13 cellular contexts compared by ENCODE assay signal in genomic region chr3:151345854-151346253, GRCh38. TPM values are rescaled to one million over a fixed set of nuclear protein-coding genes. Genes with fewer than 3 reads are reported as not detected.
DNase-seq lines count a peak whose midpoint lies in the region; ATAC-seq lines count a peak whose summit lies in the region.
"Had no signal": no experiment of that assay in that cellular context is flagged by ENCODE, and none has a peak within 500 bp of the region (broad histone marks: within the 10 kb centered on the region; RNA-seq: fewer than 3 reads in every experiment).

No MANE protein-coding gene starts in this region.

- H3K36me3 Mint-ChIP-seq in activated naive CD8-positive, alpha-beta T cell = no peaks in the 10 kb centered on the region
- H3K36me3 Mint-ChIP-seq in activated naive CD8-positive, alpha-beta T cell treated with anti-CD3 and anti-CD28 coated beads for 36 hours = no peaks in the 10 kb centered on the region
- H3K36me3 Mint-ChIP-seq in memory B cell = no peaks in the 10 kb centered on the region

- H3K4me3 ChIP-seq in aorta (ENCODE audit: low read length in 2 of 2) = peak overlapping the region; percentile 20 to 69

- no peaks in the 10 kb centered on the region for H3K9me3 Mint-ChIP-seq in activated naive CD8-positive, alpha-beta T cell (ENCODE audit: low read depth)
- no peaks in the 10 kb centered on the region for H3K9me3 Mint-ChIP-seq in activated naive CD8-positive, alpha-beta T cell treated with anti-CD3 and anti-CD28 coated beads for 36 hours
- H3K9me3 Mint-ChIP-seq in memory B cell = no peaks in the 10 kb centered on the region

- DNase-seq in activated naive CD8-positive, alpha-beta T cell treated with anti-CD3 and anti-CD28 coated beads for 36 hours = no peak
- DNase-seq in memory B cell (ENCODE audit: low spot score in 2 of 2) (no peak), aorta (peak in 1 of 2 donors; percentile 21), NCI-H146 (lab: John Stamatoyannopoulos, UW) (no peak), hippocampal formation (lab: John Stamatoyannopoulos, UW) (no peak), 8988T (no peak)
- DNase-seq: activated CD4-positive, CD25-positive, alpha-beta regulatory T cell; GOT3; NCI-H82 had no signal

- H3K27ac Mint-ChIP-seq in activated naive CD8-positive, alpha-beta T cell = no peak overlapping the region
- H3K27ac Mint-ChIP-seq in activated naive CD8-positive, alpha-beta T cell treated with anti-CD3 and anti-CD28 coated beads for 36 hours = no peak overlapping the region
- no peak overlapping the region for H3K27ac Mint-ChIP-seq in memory B cell

- H3K27ac ChIP-seq in cingulate gyrus (ENCODE audit: low read depth, low read length) = peak overlapping the region; percentile 43
- H3K27ac ChIP-seq in aorta (ENCODE audit: low read depth in 1 of 2, low read length in 2 of 2) = no peak overlapping the region

- ATAC-seq in memory B cell (ENCODE audit: low read depth) (no peak), aorta (ENCODE audit: low FRiP score) (no peak)

- H3K36me3 ChIP-seq in aorta (ENCODE audit: control insufficient read depth in 1 of 2, insufficient read depth in 2 of 2, low read length in 1 of 2) = no peaks in the 10 kb centered on the region

- intact Hi-C loops in aorta (cut with DNase I) = no loop called here

- H3K27me3 Mint-ChIP-seq in activated naive CD8-positive, alpha-beta T cell = peaks cover 17% of the 10 kb centered on the region
- peaks cover 30% of the 10 kb centered on the region for H3K27me3 Mint-ChIP-seq in activated naive CD8-positive, alpha-beta T cell treated with anti-CD3 and anti-CD28 coated beads for 36 hours
- H3K27me3 Mint-ChIP-seq in memory B cell = peaks cover 3% of the 10 kb centered on the region

- peaks cover 8% of the 10 kb centered on the region for H3K4me1 Mint-ChIP-seq in activated naive CD8-positive, alpha-beta T cell (ENCODE audit: low read depth)
- peaks cover 4% of the 10 kb centered on the region for H3K4me1 Mint-ChIP-seq in activated naive CD8-positive, alpha-beta T cell treated with anti-CD3 and anti-CD28 coated beads for 36 hours
- peaks cover 10% of the 10 kb centered on the region for H3K4me1 Mint-ChIP-seq in memory B cell

- no peaks in the 10 kb centered on the region for H3K9me3 ChIP-seq in aorta (ENCODE audit: control insufficient read depth, low read length)

- 45 to 49% methylated on average over 2 of the region's 2 CpGs for WGBS in aorta, 2 donors

- H3K4me3 Mint-ChIP-seq in activated naive CD8-positive, alpha-beta T cell = peak overlapping the region; percentile 42
- no peak overlapping the region for H3K4me3 Mint-ChIP-seq in activated naive CD8-positive, alpha-beta T cell treated with anti-CD3 and anti-CD28 coated beads for 36 hours
- H3K4me3 Mint-ChIP-seq in memory B cell = peak overlapping the region; percentile 0

- H3K4me1 ChIP-seq in aorta (ENCODE audit: control insufficient read depth in 1 of 2, insufficient read depth in 2 of 2, low read length in 2 of 2) = no peaks in the 10 kb centered on the region

- no peaks in the 10 kb centered on the region for H3K27me3 ChIP-seq in aorta (ENCODE audit: control insufficient read depth in 1 of 2, insufficient read depth in 2 of 2, low read length in 1 of 2)

RNA-seq across cellular contexts. Expression of gene P2RY13, which starts 16.5 kb away (rescaled TPM):
- total RNA-seq in activated naive CD8-positive, alpha-beta T cell treated with anti-CD3 and anti-CD28 coated beads for 36 hours = not detected
- total RNA-seq in aorta = 1 to 10 TPM; 2.6 to 2.7 TPM
- 1 to 10 TPM in 1 of 2 donors, under 1 TPM in 1; 0.51 to 3.3 TPM for polyA plus RNA-seq in aorta
- total RNA-seq: A673, bronchial epithelial cell had no signal

RNA-seq across cellular contexts. Expression of gene GPR87, which starts 29.2 kb away (rescaled TPM):
- not detected for total RNA-seq in activated naive CD8-positive, alpha-beta T cell treated with anti-CD3 and anti-CD28 coated beads for 36 hours
- total RNA-seq in aorta = not detected
- not detected for polyA plus RNA-seq in aorta
- total RNA-seq: A673 had no signal

RNA-seq across cellular contexts. Expression of gene P2RY12, which starts 38.7 kb away (rescaled TPM):
- total RNA-seq in activated naive CD8-positive, alpha-beta T cell treated with anti-CD3 and anti-CD28 coated beads for 36 hours = not detected
- total RNA-seq in aorta = 1 to 10 TPM; 1.9 to 3.6 TPM
- polyA plus RNA-seq in aorta = 1 to 10 TPM in 1 of 2 donors, under 1 TPM in 1; 0.87 to 5.1 TPM
- total RNA-seq: A673, bronchial epithelial cell had no signal
